Comparison of ENCODE assay signal across 1 cellular context in the genomic region with DNA sequence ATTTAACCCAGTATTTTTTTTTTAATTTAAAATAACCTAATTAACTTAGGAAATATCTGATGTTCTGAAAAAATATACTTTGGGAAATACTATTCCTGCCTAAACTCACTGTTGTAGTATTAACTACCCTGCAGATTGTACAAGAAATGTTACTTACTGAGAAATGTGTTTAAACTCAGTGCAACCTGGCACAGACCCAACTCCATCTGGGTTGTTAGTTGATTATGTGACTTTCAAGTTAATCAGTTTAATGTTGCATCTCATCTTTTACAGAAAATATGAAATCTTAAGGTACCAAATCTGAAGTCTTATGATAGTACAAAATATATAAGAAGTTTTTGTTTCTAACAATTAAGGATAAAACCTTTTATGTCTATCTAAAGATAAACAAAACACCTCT.
TF ChIP-seq lines count a peak whose summit lies in the region.

No MANE protein-coding gene starts in this region.

TF ChIP-seq in K562, 482 proteins besides CTCF, POLR2A, EP300 and RAD21 (continued from another document):
- TF ChIP-seq, protein P1, sequence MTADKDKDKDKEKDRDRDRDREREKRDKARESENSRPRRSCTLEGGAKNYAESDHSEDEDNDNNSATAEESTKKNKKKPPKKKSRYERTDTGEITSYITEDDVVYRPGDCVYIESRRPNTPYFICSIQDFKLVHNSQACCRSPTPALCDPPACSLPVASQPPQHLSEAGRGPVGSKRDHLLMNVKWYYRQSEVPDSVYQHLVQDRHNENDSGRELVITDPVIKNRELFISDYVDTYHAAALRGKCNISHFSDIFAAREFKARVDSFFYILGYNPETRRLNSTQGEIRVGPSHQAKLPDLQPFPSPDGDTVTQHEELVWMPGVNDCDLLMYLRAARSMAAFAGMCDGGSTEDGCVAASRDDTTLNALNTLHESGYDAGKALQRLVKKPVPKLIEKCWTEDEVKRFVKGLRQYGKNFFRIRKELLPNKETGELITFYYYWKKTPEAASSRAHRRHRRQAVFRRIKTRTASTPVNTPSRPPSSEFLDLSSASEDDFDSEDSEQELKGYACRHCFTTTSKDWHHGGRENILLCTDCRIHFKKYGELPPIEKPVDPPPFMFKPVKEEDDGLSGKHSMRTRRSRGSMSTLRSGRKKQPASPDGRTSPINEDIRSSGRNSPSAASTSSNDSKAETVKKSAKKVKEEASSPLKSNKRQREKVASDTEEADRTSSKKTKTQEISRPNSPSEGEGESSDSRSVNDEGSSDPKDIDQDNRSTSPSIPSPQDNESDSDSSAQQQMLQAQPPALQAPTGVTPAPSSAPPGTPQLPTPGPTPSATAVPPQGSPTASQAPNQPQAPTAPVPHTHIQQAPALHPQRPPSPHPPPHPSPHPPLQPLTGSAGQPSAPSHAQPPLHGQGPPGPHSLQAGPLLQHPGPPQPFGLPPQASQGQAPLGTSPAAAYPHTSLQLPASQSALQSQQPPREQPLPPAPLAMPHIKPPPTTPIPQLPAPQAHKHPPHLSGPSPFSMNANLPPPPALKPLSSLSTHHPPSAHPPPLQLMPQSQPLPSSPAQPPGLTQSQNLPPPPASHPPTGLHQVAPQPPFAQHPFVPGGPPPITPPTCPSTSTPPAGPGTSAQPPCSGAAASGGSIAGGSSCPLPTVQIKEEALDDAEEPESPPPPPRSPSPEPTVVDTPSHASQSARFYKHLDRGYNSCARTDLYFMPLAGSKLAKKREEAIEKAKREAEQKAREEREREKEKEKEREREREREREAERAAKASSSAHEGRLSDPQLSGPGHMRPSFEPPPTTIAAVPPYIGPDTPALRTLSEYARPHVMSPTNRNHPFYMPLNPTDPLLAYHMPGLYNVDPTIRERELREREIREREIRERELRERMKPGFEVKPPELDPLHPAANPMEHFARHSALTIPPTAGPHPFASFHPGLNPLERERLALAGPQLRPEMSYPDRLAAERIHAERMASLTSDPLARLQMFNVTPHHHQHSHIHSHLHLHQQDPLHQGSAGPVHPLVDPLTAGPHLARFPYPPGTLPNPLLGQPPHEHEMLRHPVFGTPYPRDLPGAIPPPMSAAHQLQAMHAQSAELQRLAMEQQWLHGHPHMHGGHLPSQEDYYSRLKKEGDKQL (CRISPR knock-in tag; IDR thresholded peaks at IDR 0.05; ENCODE audit: borderline replicate concordance), result no peak
- TF ChIP-seq U2AF1 (optimal IDR thresholded peaks at IDR 0.05; ENCODE audit: low read depth, low read length), result peak; percentile 61
- TF ChIP-seq RBM22 (IDR thresholded peaks at IDR 0.05; ENCODE audit: low read depth, low read length, poor library complexity, severe bottlenecking), result peak; percentile 63
- no peak for TF ChIP-seq RAD51 (IDR thresholded peaks at IDR 0.05; ENCODE audit: borderline replicate concordance, low read depth)
